17 cellular contexts compared by ENCODE assay signal in genomic region chr15:67248106-67248505, GRCh38.
"Had no signal": no experiment of that assay in that cellular context is flagged by ENCODE, and none has a peak within 500 bp of the region (broad histone marks: within the 10 kb centered on the region; RNA-seq: fewer than 3 reads in every experiment).

No MANE protein-coding gene starts in this region.

- H3K27ac Mint-ChIP-seq: activated naive CD4-positive, alpha-beta T cell treated with anti-CD3 and anti-CD28 coated beads for 36 hours; endodermal cell; T-helper 2 cell treated with Interferon-gamma antibody and Interleukin-4, amounts not matched to agents 5 μg/mL and 100 μg/mL, for 36 hours had no signal

- DNase-seq: activated CD4-positive, alpha-beta memory T cell treated with anti-CD3 and anti-CD28 coated beads for 36 hours; activated CD4-positive, CD25-positive, alpha-beta regulatory T cell treated with anti-CD3 and anti-CD28 coated beads, Interleukin-2, amount 50 U/mL, for 72 hours; activated naive CD4-positive, alpha-beta T cell treated with anti-CD3 and anti-CD28 coated beads for 36 hours; adrenal gland; body of pancreas; endodermal cell; erythroblast; foreskin keratinocyte; islet precursor cell; ovary; stimulated activated CD4-positive, alpha-beta T cell treated with anti-CD3 and anti-CD28 coated beads, Interleukin-4, amount 100 ng/mL, for 1 hour; stimulated activated CD8-positive, alpha-beta memory T cell treated with anti-CD3 and anti-CD28 coated beads, Interleukin-4, amount 100 ng/mL, for 48 hours; stimulated activated naive CD8-positive, alpha-beta T cell treated with anti-CD3 and anti-CD28 coated beads, Interleukin-15, amount 100 ng/mL, for 72 hours had no signal

- H3K27ac ChIP-seq: adrenal gland, body of pancreas, foreskin keratinocyte, ovary, thoracic aorta had no signal

- H3K27me3 ChIP-seq: adrenal gland, body of pancreas, foreskin keratinocyte, ovary had no signal

- H3K4me3 Mint-ChIP-seq: activated CD4-positive, alpha-beta memory T cell treated with anti-CD3 and anti-CD28 coated beads for 36 hours; activated naive CD4-positive, alpha-beta T cell treated with anti-CD3 and anti-CD28 coated beads for 36 hours; endodermal cell; neural crest cell; T-helper 2 cell treated with Interferon-gamma antibody and Interleukin-4, amounts not matched to agents 5 μg/mL and 100 μg/mL, for 36 hours had no signal

- ATAC-seq: body of pancreas; foreskin keratinocyte; left lobe of liver; stimulated activated naive CD8-positive, alpha-beta T cell treated with anti-CD3 and anti-CD28 coated beads, Interleukin-15, amount 100 ng/mL, for 72 hours had no signal

- H3K9me3 ChIP-seq: adrenal gland, body of pancreas, ovary had no signal

- H3K4me3 ChIP-seq: adrenal gland, body of pancreas, ovary, thoracic aorta had no signal

- H3K27me3 Mint-ChIP-seq: activated CD4-positive, alpha-beta memory T cell treated with anti-CD3 and anti-CD28 coated beads for 36 hours; stimulated activated naive CD8-positive, alpha-beta T cell treated with anti-CD3 and anti-CD28 coated beads, Interleukin-15, amount 100 ng/mL, for 72 hours had no signal

- H3K36me3 ChIP-seq: adrenal gland, ovary, thoracic aorta had no signal
